Comparison of ENCODE assay signal across 26 cellular contexts in genomic region chr2:143165291-143165690, GRCh38. TPM values are rescaled to one million over a fixed set of nuclear protein-coding genes. Genes with fewer than 3 reads are reported as not detected.
DNase-seq lines count a peak whose midpoint lies in the region; ATAC-seq and TF ChIP-seq lines count a peak whose summit lies in the region.
"Had no signal": no experiment of that assay in that cellular context is flagged by ENCODE, and none has a peak within 500 bp of the region (broad histone marks: within the 10 kb centered on the region; RNA-seq: fewer than 3 reads in every experiment).

No MANE protein-coding gene starts in this region.

- POLR2A ChIA-PET in CD4-positive, alpha-beta memory T cell (lab: Charles Lee; ENCODE audit: partially characterized antibody) = interaction anchor here (1.1 kb wide), 1 partner anchor 11 kb away, joined by 3 read pairs; no protein-coding TSS in a partner anchor
- POLR2A ChIA-PET in activated CD8-positive, alpha-beta T cell treated with anti-CD3 and anti-CD28 coated beads for 36 hours (lab: Charles Lee) = interaction anchor here (0.5 kb wide), 1 partner anchor 42 kb away, joined by 3 read pairs; no protein-coding TSS in a partner anchor
- POLR2A ChIA-PET in MCF 10A (lab: Yijun Ruan, JAX) = no interaction called here

- H3K27me3 ChIP-seq in CD4-positive, CD25-positive, alpha-beta regulatory T cell (ENCODE audit: control insufficient read depth, insufficient read depth, low read length) = no peaks in the 10 kb centered on the region
- H3K27me3 ChIP-seq in CD4-positive, alpha-beta memory T cell (ENCODE audit: insufficient read depth, low read length) = no peaks in the 10 kb centered on the region
- H3K27me3 ChIP-seq: BLaER1 treated with 17β-estradiol and CSF1 and Interleukin-3, amounts not matched to agents 10 nM and 100 nM had no signal

- H3K4me1 Mint-ChIP-seq in CD4-positive, CD25-positive, alpha-beta regulatory T cell = peaks cover 61 to 87% (median 74%) of the 10 kb centered on the region in 4 donors
- H3K4me1 Mint-ChIP-seq in CD4-positive, alpha-beta memory T cell = peaks cover 65 to 86% (median 79%) of the 10 kb centered on the region in 4 donors
- peaks cover 70% of the 10 kb centered on the region for H3K4me1 Mint-ChIP-seq in activated CD8-positive, alpha-beta T cell treated with anti-CD3 and anti-CD28 coated beads for 36 hours (ENCODE audit: low read depth)
- H3K4me1 Mint-ChIP-seq in natural killer cell treated with Interleukin-12 subunit alpha and Interleukin-12 subunit beta and Interleukin-15 and Interleukin-18, amount 100 ng/mL, for 72 hours (ENCODE audit: low read depth in 2 of 2) = peaks cover 49 to 69% of the 10 kb centered on the region in 2 donors
- no peaks in the 10 kb centered on the region for H3K4me1 Mint-ChIP-seq in MCF 10A (ENCODE audit: insufficient read depth, unreplicated experiment)

- TF ChIP-seq CTCF in activated CD8-positive, alpha-beta T cell treated with anti-CD3 and anti-CD28 coated beads for 36 hours (IDR thresholded peaks at IDR 0.05) = no peak
- TF ChIP-seq CTCF in MCF 10A (IDR thresholded peaks at IDR 0.05; ENCODE audit: unreplicated experiment) = no peak

- BruUV-seq in MCF 10A (replicated peaks; lab: Mats Ljungman, UMichigan) = no TSS peak

- intact Hi-C loops in CD4-positive, alpha-beta memory T cell (cut with micrococcal nuclease) = no loop called here
- intact Hi-C loops in activated CD8-positive, alpha-beta T cell treated with anti-CD3 and anti-CD28 coated beads for 36 hours (cut with micrococcal nuclease) = no loop called here
- intact Hi-C loops in MCF 10A (cut with micrococcal nuclease) = no loop called here

- peaks cover 37% of the 10 kb centered on the region for H3K36me3 ChIP-seq in CD4-positive, CD25-positive, alpha-beta regulatory T cell (ENCODE audit: control insufficient read depth, insufficient read depth, low read length)
- H3K36me3 ChIP-seq in CD4-positive, alpha-beta memory T cell (ENCODE audit: insufficient read depth, low read length) = no peaks in the 10 kb centered on the region
- H3K36me3 ChIP-seq: HAP-1 had no signal

- no peaks in the 10 kb centered on the region for H3K27me3 Mint-ChIP-seq in CD4-positive, CD25-positive, alpha-beta regulatory T cell
- no peaks in the 10 kb centered on the region for H3K27me3 Mint-ChIP-seq in CD4-positive, alpha-beta memory T cell
- no peaks in the 10 kb centered on the region for H3K27me3 Mint-ChIP-seq in activated CD8-positive, alpha-beta T cell treated with anti-CD3 and anti-CD28 coated beads for 36 hours
- no peaks in the 10 kb centered on the region for H3K27me3 Mint-ChIP-seq in natural killer cell treated with Interleukin-12 subunit alpha and Interleukin-12 subunit beta and Interleukin-15 and Interleukin-18, amount 100 ng/mL, for 72 hours
- peaks cover 12% of the 10 kb centered on the region for H3K27me3 Mint-ChIP-seq in MCF 10A (ENCODE audit: insufficient read depth, unreplicated experiment)

- H3K4me3 Mint-ChIP-seq in CD4-positive, CD25-positive, alpha-beta regulatory T cell = no peak overlapping the region
- H3K4me3 Mint-ChIP-seq in CD4-positive, alpha-beta memory T cell = peak overlapping the region in 3 of 8 donors; percentile 17 to 28 (median 18)
- no peak overlapping the region for H3K4me3 Mint-ChIP-seq in activated CD8-positive, alpha-beta T cell treated with anti-CD3 and anti-CD28 coated beads for 36 hours
- no peak overlapping the region for H3K4me3 Mint-ChIP-seq in natural killer cell treated with Interleukin-12 subunit alpha and Interleukin-12 subunit beta and Interleukin-15 and Interleukin-18, amount 100 ng/mL, for 72 hours
- no peak overlapping the region for H3K4me3 Mint-ChIP-seq in MCF 10A (ENCODE audit: unreplicated experiment)
- H3K4me3 Mint-ChIP-seq: GM23338 had no signal

- H3K4me1 ChIP-seq in CD4-positive, CD25-positive, alpha-beta regulatory T cell (ENCODE audit: control insufficient read depth, insufficient read depth, low read length, poor library complexity, severe bottlenecking) = peaks cover 28% of the 10 kb centered on the region
- H3K4me1 ChIP-seq in CD4-positive, alpha-beta memory T cell (ENCODE audit: insufficient read depth, low read length) = peaks cover 76% of the 10 kb centered on the region
- H3K4me1 ChIP-seq: HAP-1 had no signal

- ATAC-seq in CD4-positive, CD25-positive, alpha-beta regulatory T cell (ENCODE audit: low read depth in 2 of 2) = no peak
- ATAC-seq in activated CD8-positive, alpha-beta T cell treated with anti-CD3 and anti-CD28 coated beads for 36 hours = no peak
- no peak for ATAC-seq in natural killer cell treated with Interleukin-12 subunit alpha and Interleukin-12 subunit beta and Interleukin-15 and Interleukin-18, amount 100 ng/mL, for 72 hours
- ATAC-seq in HG02885 (IDR thresholded peaks at IDR 0.05; ENCODE audit: poor library complexity, unreplicated experiment) (no peak), HG02610 (IDR thresholded peaks at IDR 0.05; ENCODE audit: unreplicated experiment) (no peak)
- ATAC-seq: GM23338, HepG2 had no signal

- H3K9me3 Mint-ChIP-seq in CD4-positive, CD25-positive, alpha-beta regulatory T cell = no peaks in the 10 kb centered on the region
- no peaks in the 10 kb centered on the region for H3K9me3 Mint-ChIP-seq in CD4-positive, alpha-beta memory T cell
- no peaks in the 10 kb centered on the region for H3K9me3 Mint-ChIP-seq in activated CD8-positive, alpha-beta T cell treated with anti-CD3 and anti-CD28 coated beads for 36 hours
- H3K9me3 Mint-ChIP-seq in natural killer cell treated with Interleukin-12 subunit alpha and Interleukin-12 subunit beta and Interleukin-15 and Interleukin-18, amount 100 ng/mL, for 72 hours = no peaks in the 10 kb centered on the region
- no peaks in the 10 kb centered on the region for H3K9me3 Mint-ChIP-seq in MCF 10A (ENCODE audit: unreplicated experiment)
- H3K9me3 Mint-ChIP-seq: GM23338 had no signal

- DNase-seq in CD4-positive, CD25-positive, alpha-beta regulatory T cell = no peak
- no peak for DNase-seq in CD4-positive, alpha-beta memory T cell
- no peak for DNase-seq in activated CD8-positive, alpha-beta T cell treated with anti-CD3 and anti-CD28 coated beads for 36 hours
- no peak for DNase-seq in natural killer cell treated with Interleukin-12 subunit alpha and Interleukin-12 subunit beta and Interleukin-15 and Interleukin-18, amount 100 ng/mL, for 72 hours (ENCODE audit: low spot score)
- no peak for DNase-seq in MCF 10A (ENCODE audit: unreplicated experiment)
- DNase-seq: COR-L47, DMS 273 treated with DMSO at 0.1 percent for 48 hours, KBM-7, NCI-H1092 treated with DMSO at 0.1 percent for 48 hours, NCI-H1436 treated with DMSO at 0.1 percent for 48 hours, NCI-H2029, NCI-H226, NCI-H510A treated with DMSO at 0.1 percent for 48 hours, NCI-H748 treated with DMSO at 0.1 percent for 48 hours, PC-9, RPMI8226, SHP77 had no signal

- H3K27ac Mint-ChIP-seq in CD4-positive, CD25-positive, alpha-beta regulatory T cell = peak overlapping the region; percentile 32 to 89 (median 67)
- H3K27ac Mint-ChIP-seq in CD4-positive, alpha-beta memory T cell = peak overlapping the region in 4 of 7 donors; percentile 1 to 66 (median 48)
- peak overlapping the region; percentile 36 for H3K27ac Mint-ChIP-seq in activated CD8-positive, alpha-beta T cell treated with anti-CD3 and anti-CD28 coated beads for 36 hours
- H3K27ac Mint-ChIP-seq in natural killer cell treated with Interleukin-12 subunit alpha and Interleukin-12 subunit beta and Interleukin-15 and Interleukin-18, amount 100 ng/mL, for 72 hours = peak overlapping the region; percentile 5 to 9
- no peak overlapping the region for H3K27ac Mint-ChIP-seq in MCF 10A (ENCODE audit: low read depth, unreplicated experiment)
- H3K27ac Mint-ChIP-seq: GM23338 had no signal

- H3K27ac ChIP-seq in CD4-positive, CD25-positive, alpha-beta regulatory T cell (ENCODE audit: insufficient read depth, low read length, poor library complexity, severe bottlenecking) = no peak overlapping the region
- no peak overlapping the region for H3K27ac ChIP-seq in CD4-positive, alpha-beta memory T cell (ENCODE audit: low read depth, low read length)
- H3K27ac ChIP-seq: BLaER1 treated with 17β-estradiol and CSF1 and Interleukin-3, amounts not matched to agents 10 nM and 100 nM; HL-60; PC-9 had no signal

- no peaks in the 10 kb centered on the region for H3K9me3 ChIP-seq in CD4-positive, CD25-positive, alpha-beta regulatory T cell (ENCODE audit: control insufficient read depth in 2 of 2, low read length in 2 of 2)
- no peaks in the 10 kb centered on the region for H3K9me3 ChIP-seq in CD4-positive, alpha-beta memory T cell (ENCODE audit: control insufficient read depth in 1 of 2, low read length in 2 of 2)
- H3K9me3 ChIP-seq: BLaER1 treated with 17β-estradiol and CSF1 and Interleukin-3, amounts not matched to agents 10 nM and 100 nM; HAP-1 had no signal

- peaks cover 37% of the 10 kb centered on the region for H3K36me3 Mint-ChIP-seq in CD4-positive, CD25-positive, alpha-beta regulatory T cell
- peaks cover 40 to 62% of the 10 kb centered on the region in 2 donors for H3K36me3 Mint-ChIP-seq in CD4-positive, alpha-beta memory T cell
- H3K36me3 Mint-ChIP-seq in activated CD8-positive, alpha-beta T cell treated with anti-CD3 and anti-CD28 coated beads for 36 hours (ENCODE audit: low read depth) = peaks cover 23% of the 10 kb centered on the region
- H3K36me3 Mint-ChIP-seq in natural killer cell treated with Interleukin-12 subunit alpha and Interleukin-12 subunit beta and Interleukin-15 and Interleukin-18, amount 100 ng/mL, for 72 hours = peaks cover 14% of the 10 kb centered on the region
- H3K36me3 Mint-ChIP-seq in MCF 10A (ENCODE audit: insufficient read depth, unreplicated experiment) = no peaks in the 10 kb centered on the region

- H3K4me3 ChIP-seq in CD4-positive, CD25-positive, alpha-beta regulatory T cell (ENCODE audit: low read depth, low read length) = no peak overlapping the region
- no peak overlapping the region for H3K4me3 ChIP-seq in CD4-positive, alpha-beta memory T cell (ENCODE audit: low read length in 2 of 2)
- H3K4me3 ChIP-seq: BLaER1 treated with 17β-estradiol and CSF1 and Interleukin-3, amounts not matched to agents 10 nM and 100 nM; GM23338; HAP-1; PC-9 had no signal

- CTCF ChIA-PET in CD4-positive, alpha-beta memory T cell (lab: Charles Lee; ENCODE audit: partially characterized antibody) = interaction anchor here (0.6 kb wide), 1 partner anchor 119 kb away, joined by 3 read pairs; no protein-coding TSS in a partner anchor
- CTCF ChIA-PET in activated CD8-positive, alpha-beta T cell treated with anti-CD3 and anti-CD28 coated beads for 36 hours (lab: Charles Lee) = interaction anchor here (8.1 kb wide), 1 partner anchor 94 kb away, joined by 46 read pairs; no protein-coding TSS in a partner anchor
- CTCF ChIA-PET in MCF 10A (lab: Yijun Ruan, JAX) = interaction anchor here (1.0 to 1.7 kb wide), 2 partner anchors 91 to 94 kb away, joined by 3 to 4 read pairs; no protein-coding TSS in a partner anchor

RNA-seq across cellular contexts. Expression of gene ARHGAP15, which starts 36.1 kb away (rescaled TPM):
- total RNA-seq in CD4-positive, CD25-positive, alpha-beta regulatory T cell = 261 TPM
- 100 to 1,000 TPM; 242 to 285 (median 260) TPM for polyA plus RNA-seq in CD4-positive, CD25-positive, alpha-beta regulatory T cell
- 100 to 1,000 TPM; 218 to 225 TPM for total RNA-seq in CD4-positive, alpha-beta memory T cell
- polyA plus RNA-seq in CD4-positive, alpha-beta memory T cell = 100 to 1,000 TPM; 506 to 524 TPM
- total RNA-seq in activated CD8-positive, alpha-beta T cell treated with anti-CD3 and anti-CD28 coated beads for 36 hours = 10 to 100 TPM; 71.3 to 72.8 TPM
- 100 to 1,000 TPM in 1 of 2 donors, 10 to 100 TPM in 1; 80.6 to 133 TPM for total RNA-seq in natural killer cell treated with Interleukin-12 subunit alpha and Interleukin-12 subunit beta and Interleukin-15 and Interleukin-18, amount 100 ng/mL, for 72 hours
- total RNA-seq in MCF 10A (2022) = 0.61 TPM in 1 of 2 replicates, not detected in the other
- total RNA-seq: G401, GM23338, HepG2, HT-29, PC-9 had no signal

Comparison
In these comparisons a context has a peak if more than half of its experiments do, and no peak if none do; other contexts are left out.
1. RNA of gene ARHGAP15, which starts 36.1 kb away (total RNA-seq): 261 TPM in CD4-positive, CD25-positive, alpha-beta regulatory T cell (single experiment), 218 to 225 TPM in CD4-positive, alpha-beta memory T cell, 80.6 to 133 TPM in natural killer cell treated with Interleukin-12 subunit alpha and Interleukin-12 subunit beta and Interleukin-15 and Interleukin-18, amount 100 ng/mL, for 72 hours and 71.3 to 72.8 TPM in activated CD8-positive, alpha-beta T cell treated with anti-CD3 and anti-CD28 coated beads for 36 hours; 0.61 TPM in MCF 10A; every median in the first group is over 10 times any median in the second.